ENCODE assay signal across 10 cellular contexts in the genomic region with DNA sequence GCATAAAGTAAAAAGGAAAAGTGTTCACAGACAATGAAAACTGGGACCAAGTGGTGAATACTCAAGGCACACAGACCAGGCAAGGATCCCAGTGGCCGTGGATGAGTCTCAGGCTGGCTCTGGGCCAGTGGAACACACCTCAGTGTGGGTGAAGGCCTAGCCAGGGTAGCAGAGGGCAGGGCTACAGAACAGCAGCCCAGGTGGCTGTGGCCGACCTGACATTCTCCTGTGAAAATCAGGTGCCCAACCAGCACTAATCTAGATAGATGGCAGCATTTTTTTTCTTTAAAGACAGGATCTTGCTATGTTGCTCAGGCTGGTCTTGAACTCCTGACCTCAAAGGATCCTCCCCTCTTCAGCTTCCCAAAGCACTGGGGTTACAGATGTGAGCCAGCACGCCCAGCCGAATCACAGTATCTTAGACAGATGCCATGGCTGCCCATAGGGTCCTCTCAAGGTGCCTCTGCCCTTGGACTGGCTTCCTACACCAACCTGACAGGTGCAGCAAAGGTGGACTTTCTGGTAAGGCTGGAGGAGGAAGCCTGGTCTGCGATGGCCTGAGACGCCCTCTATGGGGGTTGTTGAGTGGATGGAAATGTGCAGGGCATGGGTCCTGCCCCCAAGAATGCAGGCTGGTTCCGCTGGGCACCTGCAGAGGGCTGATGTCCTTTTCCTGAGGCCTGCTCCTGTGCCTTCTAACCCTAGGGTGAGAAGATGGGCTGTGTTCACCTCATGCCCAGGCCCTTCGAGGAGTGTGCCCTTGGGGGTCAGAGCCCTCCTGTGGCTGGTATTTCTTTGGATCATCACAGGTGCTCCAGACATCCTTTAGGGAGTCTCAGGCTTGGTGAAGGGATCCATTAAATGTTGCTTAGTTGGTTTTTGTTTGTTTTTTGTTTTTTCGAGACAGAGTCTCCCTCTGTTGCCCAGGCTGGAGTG. TPM values are rescaled to one million over a fixed set of nuclear protein-coding genes. Genes with fewer than 3 reads are reported as not detected.
DNase-seq lines count a peak whose midpoint lies in the region; ATAC-seq, FAIRE-seq and TF ChIP-seq lines count a peak whose summit lies in the region.
"Had no signal": no experiment of that assay in that cellular context is flagged by ENCODE, and none has a peak within 500 bp of the region (broad histone marks: within the 10 kb centered on the region; RNA-seq: fewer than 3 reads in every experiment).

No MANE protein-coding gene starts in this region.

- peak in 1 of 2 experiments; percentile 45 for DNase-seq in Caco-2
- DNase-seq in K562 (ENCODE audit: extremely low read depth in 1 of 4, low spot score in 3 of 4), result no peak
- no peak for DNase-seq in nephron progenitor cell
- no peak for DNase-seq in NCI-H2029 treated with DMSO at 0.1 percent for 48 hours (lab: John Stamatoyannopoulos, UW)
- no peak for DNase-seq in islet precursor cell
- DNase-seq in NOMO-1 treated with DMSO at 0.1 percent for 48 hours (lab: John Stamatoyannopoulos, UW; ENCODE audit: unreplicated experiment), result no peak
- DNase-seq in activated CD4-positive, CD25-positive, alpha-beta regulatory T cell treated with anti-CD3 and anti-CD28 coated beads, Interleukin-2, amount 50 U/mL, for 72 hours, result no peak
- DNase-seq: activated CD4-positive, alpha-beta T cell treated with anti-CD3 and anti-CD28 coated beads for 48 hours; central memory CD4-positive, alpha-beta T cell had no signal

- peak; percentile 6 for FAIRE-seq in K562 (lab: Jason Lieb, UNC)

- peaks cover 2% of the 10 kb centered on the region for H3K36me3 ChIP-seq in Caco-2 (ENCODE audit: control insufficient read depth, insufficient read depth, low read length)
- H3K36me3 ChIP-seq in K562 (ENCODE audit: control insufficient read depth, insufficient read depth, low read length), result peaks cover 65% of the 10 kb centered on the region

- H3K9me1 ChIP-seq in K562 (ENCODE audit: control insufficient read depth, insufficient read depth, low read length), result no peaks in the 10 kb centered on the region

- H3K9ac ChIP-seq in K562 (ENCODE audit: insufficient read depth in 1 of 2, low read depth in 2 of 2, low read length in 2 of 2), result peak overlapping the region; percentile 22 to 82; a peak in 3 of 4 replicates

- TF ChIP-seq RAD21 in K562 (CRISPR knock-in tag; conservative IDR thresholded peaks at IDR 0.05 in 1 of 2, IDR thresholded peaks at IDR 0.05 in 1 of 2), result no peak

- H3K27me3 ChIP-seq in Caco-2 (replicated peaks; ENCODE audit: control insufficient read depth, insufficient read depth, low read length) (no peaks in the 10 kb centered on the region), K562 (ENCODE audit: control insufficient read depth in 2 of 2, insufficient read depth in 2 of 2, low read length in 2 of 2) (no peaks in the 10 kb centered on the region)

- H3K27me3 Mint-ChIP-seq in Caco-2 (ENCODE audit: insufficient read depth, unreplicated experiment), result no peaks in the 10 kb centered on the region
- peaks cover 3% of the 10 kb centered on the region for H3K27me3 Mint-ChIP-seq in IgD-negative memory B cell
- H3K27me3 Mint-ChIP-seq in nephron progenitor cell (ENCODE audit: low read depth, poor library complexity), result no peaks in the 10 kb centered on the region

- TF ChIP-seq POLR2A in K562 (conservative IDR thresholded peaks at IDR 0.05), result 0 out of 2 replicates have a peak, but pooled peaks have one; percentile 43

- H3K4me1 Mint-ChIP-seq in Caco-2 (ENCODE audit: low read depth, unreplicated experiment) (peaks cover 27% of the 10 kb centered on the region), IgD-negative memory B cell (peaks cover 14 to 23% (median 15%) of the 10 kb centered on the region in 3 donors), nephron progenitor cell (peaks cover 61% of the 10 kb centered on the region)

- H3K4me1 ChIP-seq in Caco-2 (peaks cover 38% of the 10 kb centered on the region), K562 (replicated peaks in 1 of 2; ENCODE audit: control insufficient read depth in 2 of 2, insufficient read depth in 2 of 2, low read length in 2 of 2) (peaks cover 29 to 74% of the 10 kb centered on the region in 2 experiments)

- H3K4me3 ChIP-seq in Caco-2 (ENCODE audit: low read depth, low read length) (no peak overlapping the region), K562 (no peak overlapping the region)

- no peak for ATAC-seq in K562

- peaks cover 37% of the 10 kb centered on the region for H4K20me1 ChIP-seq in K562 (replicated peaks; ENCODE audit: control insufficient read depth, insufficient read depth, low read length)

- in situ Hi-C loops in K562 (cut with MboI), result loop anchor here (5.0 kb wide), 1 partner anchor 132 kb away; no protein-coding TSS in a partner anchor

- no peak overlapping the region for H2AFZ ChIP-seq in K562 (ENCODE audit: low read depth, low read length)

- no peak for TF ChIP-seq CTCF in Caco-2 (IDR thresholded peaks at IDR 0.05; ENCODE audit: insufficient read depth in 1 of 2, low read depth in 1 of 2, low read length in 1 of 2, severe bottlenecking in 1 of 2, unreplicated experiment in 1 of 2)
- peak; percentile 5 to 22 (median 14); a peak in 2 of 6 replicates for TF ChIP-seq CTCF in K562 (IDR thresholded peaks at IDR 0.05 in 2 of 3, conservative IDR thresholded peaks at IDR 0.05 in 1 of 3; ENCODE audit: insufficient read depth in 2 of 3, low read depth in 1 of 3, low read length in 3 of 3)
- TF ChIP-seq CTCF in nephron progenitor cell (IDR thresholded peaks at IDR 0.05), result no peak

- H3K36me3 Mint-ChIP-seq in Caco-2 (ENCODE audit: insufficient read depth, unreplicated experiment) (peaks cover 98% of the 10 kb centered on the region), IgD-negative memory B cell (peaks cover 2% of the 10 kb centered on the region), nephron progenitor cell (ENCODE audit: low read depth) (peaks cover 18% of the 10 kb centered on the region)

- 84% methylated on average over 9 of the region's 9 CpGs for WGBS in K562 (ENCODE audit: insufficient coverage, low coverage, missing lambda C conversion rate)

- H3K4me3 Mint-ChIP-seq in Caco-2 (ENCODE audit: unreplicated experiment), result peak overlapping the region; percentile 33
- peak overlapping the region in 2 of 4 donors; percentile 48 to 73 for H3K4me3 Mint-ChIP-seq in IgD-negative memory B cell
- H3K4me3 Mint-ChIP-seq in nephron progenitor cell, result peak overlapping the region; percentile 32

- POLR2A ChIA-PET in Caco-2 (lab: Charles Lee) (no interaction called here), K562 (lab: Yijun Ruan, JAX) (interaction anchor here (0.9 to 2.2 kb wide), 9 partner anchors 12 to 142 kb away, joined by 3 to 9 read pairs (median 3); a partner anchor contains a TSS)

- H3K9me3 Mint-ChIP-seq in Caco-2 (ENCODE audit: unreplicated experiment), result no peaks in the 10 kb centered on the region
- no peaks in the 10 kb centered on the region for H3K9me3 Mint-ChIP-seq in IgD-negative memory B cell
- H3K9me3 Mint-ChIP-seq in nephron progenitor cell, result no peaks in the 10 kb centered on the region

- CTCF ChIA-PET in Caco-2 (lab: Charles Lee), result interaction anchor here (0.6 kb wide), 1 partner anchor 9 kb away, joined by 3 read pairs; no protein-coding TSS in a partner anchor
- CTCF ChIA-PET in K562 (lab: Yijun Ruan, JAX; ENCODE audit: low intra/inter-chr PET ratio), result no interaction called here

- no peak for TF ChIP-seq EP300 in K562 (IDR thresholded peaks at IDR 0.05; ENCODE audit: low read length)

- peaks cover 66% of the 10 kb centered on the region for H3K79me2 ChIP-seq in K562 (ENCODE audit: control insufficient read depth, insufficient read depth, low read length)

- intact Hi-C loops in Caco-2 (cut with micrococcal nuclease; ENCODE audit: unreplicated experiment), result no loop called here
- intact Hi-C loops in K562 (cut with micrococcal nuclease), result loop anchor here (5.0 kb wide), 1 partner anchor 42 kb away; no protein-coding TSS in a partner anchor

- peak overlapping the region; percentile 23; the same call in 1 of the 3 replicates for H3K27ac ChIP-seq in K562 (ENCODE audit: extremely low read depth, low read depth, low read length)

- BruUV-seq in Caco-2 (replicated peaks; lab: Mats Ljungman, UMichigan), result no TSS peak
- BruUV-seq in K562 (replicated peaks; lab: Mats Ljungman, UMichigan), result no TSS peak

- peak overlapping the region; percentile 55 for H3K27ac Mint-ChIP-seq in Caco-2 (ENCODE audit: unreplicated experiment)
- peak overlapping the region in 2 of 3 donors; percentile 50 to 99 for H3K27ac Mint-ChIP-seq in IgD-negative memory B cell
- H3K27ac Mint-ChIP-seq in nephron progenitor cell, result peak overlapping the region; percentile 96

- no peak overlapping the region for H3K4me2 ChIP-seq in K562 (ENCODE audit: insufficient read depth, low read length)

- H3K9me3 ChIP-seq in Caco-2 (no peaks in the 10 kb centered on the region), K562 (replicated peaks; ENCODE audit: control insufficient read depth, insufficient read depth, low read depth, low read length) (no peaks in the 10 kb centered on the region)

RNA-seq across cellular contexts. Expression of a gene that starts 3.8 kb away (rescaled TPM):
- total RNA-seq in Caco-2 (2022) (895 and 958 TPM in 2 replicates), K562 (2014; rRNA removed) (587 and 588 TPM in 2 replicates), K562 (2014; rRNA removed; fragmentation: Illumina TruSeq; extraction: Trizol) (296 and 325 TPM in 2 replicates), K562 (2015; rRNA removed; fragmentation: Illumina TruSeq; extraction: Trizol) (404 and 420 TPM in 2 replicates), K562 (2021) (437 and 446 TPM in 2 replicates)
- polyA plus RNA-seq in IgD-negative memory B cell (177 TPM), K562 (2011; rRNA removed) (75.9 and 116 TPM in 2 replicates), K562 (2014; fragmentation: Illumina TruSeq; extraction: Trizol) (645 and 729 TPM in 2 replicates), K562 (2014; fragmentation: Nextera tagmentation; extraction: Ambion mirVana) (10 to 100 TPM in 1 of 2 experiments, 1 to 10 TPM in 1; 4.4 to 14.9 TPM), K562 (2014; rRNA removed) (181 and 191 TPM in 2 replicates)
- 722 and 1,069 TPM in 2 replicates for total RNA-seq in K562 (2011; cell fraction: chromatin; rRNA removed; ENCODE audit: low replicate concordance)
- 564 and 610 TPM in 2 replicates for total RNA-seq in K562 (2011; cell fraction: nucleolus; rRNA removed)
- 598 and 659 TPM in 2 replicates for total RNA-seq in K562 (2011; cell fraction: nucleoplasm; rRNA removed)
- 46.6 and 61.5 TPM in 2 replicates for polyA plus RNA-seq in K562 (2011; cell fraction: cytosol; rRNA removed)
- polyA plus RNA-seq in K562 (2011; cell fraction: nucleus; rRNA removed), result 192 and 245 TPM in 2 replicates
- 600 and 818 TPM in 2 replicates for polyA plus RNA-seq in K562 (2012)
- 66.8 and 103 TPM in 2 replicates for polyA minus RNA-seq in K562 (2011; rRNA and poly(A)+ RNA removed)
- polyA minus RNA-seq in K562 (2011; cell fraction: cytosol; rRNA and poly(A)+ RNA removed), result 123 and 191 TPM in 2 replicates
- polyA minus RNA-seq in K562 (2011; cell fraction: nucleus; rRNA and poly(A)+ RNA removed), result 89.0 and 193 TPM in 2 replicates

RNA-seq across cellular contexts. Expression of a gene that starts 7.0 kb away (rescaled TPM):
- total RNA-seq in Caco-2 (2022) (253 and 292 TPM in 2 replicates), K562 (2014; rRNA removed) (110 and 146 TPM in 2 replicates), K562 (2014; rRNA removed; fragmentation: Illumina TruSeq; extraction: Trizol) (39.8 and 58.3 TPM in 2 replicates), K562 (2015; rRNA removed; fragmentation: Illumina TruSeq; extraction: Trizol) (105 and 107 TPM in 2 replicates), K562 (2021) (321 and 340 TPM in 2 replicates)
- polyA plus RNA-seq in IgD-negative memory B cell (163 TPM), K562 (2011; rRNA removed) (23.4 and 33.4 TPM in 2 replicates), K562 (2014; fragmentation: Illumina TruSeq; extraction: Trizol) (129 and 227 TPM in 2 replicates), K562 (2014; fragmentation: Nextera tagmentation; extraction: Ambion mirVana) (10 to 100 TPM in 1 of 2 experiments, 1 to 10 TPM in 1; 9.6 to 11.2 TPM), K562 (2014; rRNA removed) (97.6 and 114 TPM in 2 replicates)
- 54.5 and 180 TPM in 2 replicates for total RNA-seq in K562 (2011; cell fraction: chromatin; rRNA removed; ENCODE audit: low replicate concordance)
- 155 and 173 TPM in 2 replicates for total RNA-seq in K562 (2011; cell fraction: nucleolus; rRNA removed)
- total RNA-seq in K562 (2011; cell fraction: nucleoplasm; rRNA removed), result 62.4 and 82.4 TPM in 2 replicates
- 25.4 and 72.4 TPM in 2 replicates for polyA plus RNA-seq in K562 (2011; cell fraction: cytosol; rRNA removed)
- 85.3 and 131 TPM in 2 replicates for polyA plus RNA-seq in K562 (2011; cell fraction: nucleus; rRNA removed)
- 235 and 249 TPM in 2 replicates for polyA plus RNA-seq in K562 (2012)
- 8.6 and 11.9 TPM in 2 replicates for polyA minus RNA-seq in K562 (2011; rRNA and poly(A)+ RNA removed)
- polyA minus RNA-seq in K562 (2011; cell fraction: cytosol; rRNA and poly(A)+ RNA removed), result 45.1 and 68.4 TPM in 2 replicates
- polyA minus RNA-seq in K562 (2011; cell fraction: nucleus; rRNA and poly(A)+ RNA removed), result 61.9 and 68.2 TPM in 2 replicates

RNA-seq across cellular contexts. Expression of a gene that starts 27.3 kb away (rescaled TPM):
- 248 and 252 TPM in 2 replicates for total RNA-seq in Caco-2 (2022)
- polyA plus RNA-seq in IgD-negative memory B cell, result 22.5 TPM
- 29.1 and 64.1 TPM in 2 replicates for total RNA-seq in K562 (2011; cell fraction: chromatin; rRNA removed; ENCODE audit: low replicate concordance)
- 70.7 and 78.0 TPM in 2 replicates for total RNA-seq in K562 (2011; cell fraction: nucleolus; rRNA removed)
- total RNA-seq in K562 (2011; cell fraction: nucleoplasm; rRNA removed), result 41.9 and 54.1 TPM in 2 replicates
- 416 and 428 TPM in 2 replicates for total RNA-seq in K562 (2014; rRNA removed)
- total RNA-seq in K562 (2014; rRNA removed; fragmentation: Illumina TruSeq; extraction: Trizol), result 74.3 and 99.3 TPM in 2 replicates
- 225 and 227 TPM in 2 replicates for total RNA-seq in K562 (2015; rRNA removed; fragmentation: Illumina TruSeq; extraction: Trizol)
- 279 and 283 TPM in 2 replicates for total RNA-seq in K562 (2021)
- polyA plus RNA-seq in K562 (2011; rRNA removed), result 97.2 and 103 TPM in 2 replicates
- polyA plus RNA-seq in K562 (2011; cell fraction: cytosol; rRNA removed), result 93.7 and 166 TPM in 2 replicates
- 98.4 and 110 TPM in 2 replicates for polyA plus RNA-seq in K562 (2011; cell fraction: nucleus; rRNA removed)
- polyA plus RNA-seq in K562 (2012), result 112 and 177 TPM in 2 replicates
- polyA plus RNA-seq in K562 (2014; fragmentation: Illumina TruSeq; extraction: Trizol), result 147 and 154 TPM in 2 replicates
- polyA plus RNA-seq in K562 (2014; fragmentation: Nextera tagmentation; extraction: Ambion mirVana), result 1 to 10 TPM; 1.9 to 3.7 TPM
- 206 and 253 TPM in 2 replicates for polyA plus RNA-seq in K562 (2014; rRNA removed)
- polyA minus RNA-seq in K562 (2011; rRNA and poly(A)+ RNA removed), result 101 and 147 TPM in 2 replicates
- polyA minus RNA-seq in K562 (2011; cell fraction: cytosol; rRNA and poly(A)+ RNA removed), result 92.8 and 121 TPM in 2 replicates
- 36.5 and 40.0 TPM in 2 replicates for polyA minus RNA-seq in K562 (2011; cell fraction: nucleus; rRNA and poly(A)+ RNA removed)

RNA-seq across cellular contexts. Expression of a gene that starts 27.4 kb away (rescaled TPM):
- total RNA-seq in Caco-2 (2022) (133 and 140 TPM in 2 replicates), K562 (2014; rRNA removed) (220 and 252 TPM in 2 replicates), K562 (2014; rRNA removed; fragmentation: Illumina TruSeq; extraction: Trizol) (32.5 and 41.2 TPM in 2 replicates), K562 (2015; rRNA removed; fragmentation: Illumina TruSeq; extraction: Trizol) (105 and 111 TPM in 2 replicates), K562 (2021) (214 and 217 TPM in 2 replicates)
- polyA plus RNA-seq in IgD-negative memory B cell (266 TPM), K562 (2011; rRNA removed) (238 and 354 TPM in 2 replicates), K562 (2014; fragmentation: Illumina TruSeq; extraction: Trizol) (57.2 and 105 TPM in 2 replicates), K562 (2014; fragmentation: Nextera tagmentation; extraction: Ambion mirVana) (100 to 1,000 TPM; 154 to 255 TPM), K562 (2014; rRNA removed) (318 and 338 TPM in 2 replicates)
- 37.2 and 84.5 TPM in 2 replicates for total RNA-seq in K562 (2011; cell fraction: chromatin; rRNA removed; ENCODE audit: low replicate concordance)
- 109 and 116 TPM in 2 replicates for total RNA-seq in K562 (2011; cell fraction: nucleolus; rRNA removed)
- 83.3 and 88.4 TPM in 2 replicates for total RNA-seq in K562 (2011; cell fraction: nucleoplasm; rRNA removed)
- polyA plus RNA-seq in K562 (2011; cell fraction: cytosol; rRNA removed), result 720 and 811 TPM in 2 replicates
- 288 and 348 TPM in 2 replicates for polyA plus RNA-seq in K562 (2011; cell fraction: nucleus; rRNA removed)
- polyA plus RNA-seq in K562 (2012), result 288 and 382 TPM in 2 replicates
- polyA minus RNA-seq in K562 (2011; rRNA and poly(A)+ RNA removed), result 56.1 and 67.4 TPM in 2 replicates
- polyA minus RNA-seq in K562 (2011; cell fraction: cytosol; rRNA and poly(A)+ RNA removed), result 52.4 and 82.6 TPM in 2 replicates
- polyA minus RNA-seq in K562 (2011; cell fraction: nucleus; rRNA and poly(A)+ RNA removed), result 24.8 and 36.9 TPM in 2 replicates

RNA-seq across cellular contexts. Expression of a gene that starts 29.3 kb away (rescaled TPM):
- total RNA-seq in Caco-2 (2022) (0.93 TPM in 1 of 2 replicates, not detected in the other), K562 (2014; rRNA removed) (6.2 and 6.9 TPM in 2 replicates), K562 (2014; rRNA removed; fragmentation: Illumina TruSeq; extraction: Trizol) (0.26 and 0.29 TPM in 2 replicates), K562 (2015; rRNA removed; fragmentation: Illumina TruSeq; extraction: Trizol) (0.47 and 0.68 TPM in 2 replicates), K562 (2021) (2.1 and 2.3 TPM in 2 replicates)
- polyA plus RNA-seq in IgD-negative memory B cell (not detected), K562 (2011; rRNA removed) (1.2 and 1.5 TPM in 2 replicates), K562 (2014; fragmentation: Illumina TruSeq; extraction: Trizol) (0.95 and 2.1 TPM in 2 replicates), K562 (2014; fragmentation: Nextera tagmentation; extraction: Ambion mirVana) (not detected), K562 (2014; rRNA removed) (4.2 and 5.2 TPM in 2 replicates)
- 0.65 TPM in 1 of 2 replicates, not detected in the other for total RNA-seq in K562 (2011; cell fraction: chromatin; rRNA removed; ENCODE audit: low replicate concordance)
- total RNA-seq in K562 (2011; cell fraction: nucleolus; rRNA removed), result 2.4 and 3.2 TPM in 2 replicates
- total RNA-seq in K562 (2011; cell fraction: nucleoplasm; rRNA removed), result 0.81 and 0.99 TPM in 2 replicates
- polyA plus RNA-seq in K562 (2011; cell fraction: cytosol; rRNA removed), result 1.9 and 10.6 TPM in 2 replicates
- polyA plus RNA-seq in K562 (2011; cell fraction: nucleus; rRNA removed), result 0.65 and 2.8 TPM in 2 replicates
- polyA plus RNA-seq in K562 (2012), result 0.32 and 2.5 TPM in 2 replicates
- polyA minus RNA-seq in K562 (2011; rRNA and poly(A)+ RNA removed), result 1.6 TPM in 1 of 2 replicates, not detected in the other
- polyA minus RNA-seq in K562 (2011; cell fraction: cytosol; rRNA and poly(A)+ RNA removed), result 2.7 TPM in 1 of 2 replicates, not detected in the other
- polyA minus RNA-seq in K562 (2011; cell fraction: nucleus; rRNA and poly(A)+ RNA removed), result 0.40 TPM in 1 of 2 replicates, not detected in the other

Comparison
In these comparisons a context has a peak if more than half of its experiments do, and no peak if none do; other contexts are left out.
1. CTCF ChIP-seq: peak in K562 (3 of 3); none in Caco-2 (0 of 2) and nephron progenitor cell (single experiment).
2. Peak in every context shown above with its lines, with median percentiles within 50 percentile points of each other: H3K27ac Mint-ChIP-seq.